In genomic region chr10:116486774-116487448, GRCh38 we compare ENCODE assay signal across 21 cellular contexts. TPM values are rescaled to one million over a fixed set of nuclear protein-coding genes. Genes with fewer than 3 reads are reported as not detected.
DNase-seq lines count a peak whose midpoint lies in the region; ATAC-seq and TF ChIP-seq lines count a peak whose summit lies in the region.
"Had no signal": no experiment of that assay in that cellular context is flagged by ENCODE, and none has a peak within 500 bp of the region (broad histone marks: within the 10 kb centered on the region; RNA-seq: fewer than 3 reads in every experiment).

No MANE protein-coding gene starts in this region.

- H3K27ac ChIP-seq in GM23338 (ENCODE audit: low read depth) (no peak overlapping the region), endodermal cell (ENCODE audit: low read depth, low read length) (no peak overlapping the region), mesendoderm (ENCODE audit: low read depth, low read length) (peak overlapping the region; percentile 55)
- H3K27ac ChIP-seq: 22Rv1 had no signal

- H3K4me3 ChIP-seq in GM23338 (no peak overlapping the region), endodermal cell (ENCODE audit: low read length) (no peak overlapping the region), mesendoderm (ENCODE audit: low read length) (no peak overlapping the region)

- H2BK120ac ChIP-seq in mesendoderm (ENCODE audit: low read depth, low read length) = peak overlapping the region; percentile 73

- H2AK5ac ChIP-seq in mesendoderm (ENCODE audit: low read length) = no peak overlapping the region

- H3K4me1 Mint-ChIP-seq in GM23338 = peaks cover 13% of the 10 kb centered on the region
- peaks cover 34% of the 10 kb centered on the region for H3K4me1 Mint-ChIP-seq in endodermal cell
- H3K4me1 Mint-ChIP-seq: CD4-positive, alpha-beta memory T cell had no signal

- H3K27me3 ChIP-seq in GM23338 (ENCODE audit: insufficient read depth) (no peaks in the 10 kb centered on the region), endodermal cell (ENCODE audit: control insufficient read depth, insufficient read depth, low read length, poor library complexity, severe bottlenecking) (no peaks in the 10 kb centered on the region), mesendoderm (ENCODE audit: insufficient read depth, low read length, poor library complexity) (no peaks in the 10 kb centered on the region)

- H3K56ac ChIP-seq in mesendoderm (ENCODE audit: low read length) = peak overlapping the region; percentile 46

- H3F3A ChIP-seq in GM23338 (replicated peaks; ENCODE audit: low read depth) = no peaks in the 10 kb centered on the region

- no peak overlapping the region for H3K23ac ChIP-seq in mesendoderm (ENCODE audit: low read length)

- H3K79me1 ChIP-seq in mesendoderm (ENCODE audit: low read length) = no peaks in the 10 kb centered on the region

- peak overlapping the region; percentile 30 for H2BK5ac ChIP-seq in mesendoderm (ENCODE audit: low read length)

- no peak overlapping the region for H4K8ac ChIP-seq in mesendoderm (ENCODE audit: low read depth, low read length)

- H3K4me2 ChIP-seq in GM23338 (no peak overlapping the region), mesendoderm (ENCODE audit: low read length) (no peak overlapping the region)

- no peak overlapping the region for H3K4ac ChIP-seq in mesendoderm (ENCODE audit: low read depth, low read length)

- peaks cover 16% of the 10 kb centered on the region for H3K4me1 ChIP-seq in GM23338 (ENCODE audit: insufficient read depth)
- no peaks in the 10 kb centered on the region for H3K4me1 ChIP-seq in endodermal cell (ENCODE audit: control insufficient read depth, insufficient read depth, low read length)
- H3K4me1 ChIP-seq in mesendoderm (ENCODE audit: control insufficient read depth, low read depth, low read length) = no peaks in the 10 kb centered on the region

- no peak overlapping the region for H2AFZ ChIP-seq in GM23338

- DNase-seq in GM23338 (ENCODE audit: low spot score) (no peak), endodermal cell (peak; percentile 53), mesendoderm (peak; percentile 53), activated gamma-delta T cell treated with Interleukin-2 at 50 U/mL for 16 hours (no peak), AG08396 (ENCODE audit: low spot score) (no peak), ureter (ENCODE audit: low spot score) (no peak)
- DNase-seq: C1 segment of cervical spinal cord; Calu3; CD4-positive, alpha-beta memory T cell; COR-L47; DMS53; DMS79 treated with DMSO at 0.1 percent for 48 hours; GF-D8; GOT3; H7; HCEC 1CT had no signal

- H3K9ac ChIP-seq in endodermal cell (ENCODE audit: extremely low read depth, low read length, poor library complexity, severe bottlenecking) (no peak overlapping the region), mesendoderm (ENCODE audit: low read length) (no peak overlapping the region)

- H3K36me3 ChIP-seq in GM23338 (ENCODE audit: insufficient read depth) (no peaks in the 10 kb centered on the region; the same call in 1 of the 2 replicates), endodermal cell (ENCODE audit: control insufficient read depth, insufficient read depth, low read length) (no peaks in the 10 kb centered on the region), mesendoderm (ENCODE audit: control insufficient read depth, insufficient read depth, low read length) (no peaks in the 10 kb centered on the region)

- no peak overlapping the region for H3K27ac Mint-ChIP-seq in GM23338
- no peak overlapping the region for H3K27ac Mint-ChIP-seq in endodermal cell

- ATAC-seq in GM23338 = peak; percentile 40; the same call in 1 of the 3 replicates

- H3K4me3 Mint-ChIP-seq in GM23338 (no peak overlapping the region), endodermal cell (no peak overlapping the region)
- H3K4me3 Mint-ChIP-seq: CD4-positive, alpha-beta memory T cell had no signal

- no peak overlapping the region for H4K5ac ChIP-seq in mesendoderm (ENCODE audit: low read length)

- H3K36me3 Mint-ChIP-seq in GM23338 (ENCODE audit: low read depth) = peaks cover 17% of the 10 kb centered on the region
- peaks cover 4% of the 10 kb centered on the region for H3K36me3 Mint-ChIP-seq in endodermal cell (ENCODE audit: low read depth)
- H3K36me3 Mint-ChIP-seq: CD4-positive, alpha-beta memory T cell had no signal

- H3K79me2 ChIP-seq in GM23338 (replicated peaks; ENCODE audit: insufficient read depth) (no peaks in the 10 kb centered on the region), mesendoderm (ENCODE audit: control insufficient read depth, insufficient read depth, low read length) (no peaks in the 10 kb centered on the region)

- H2BK15ac ChIP-seq in mesendoderm (replicated peaks; ENCODE audit: low read depth) = no peak overlapping the region

- TF ChIP-seq CTCF in GM23338 (conservative IDR thresholded peaks at IDR 0.05; ENCODE audit: low read depth in 2 of 2) (no peak), endodermal cell (conservative IDR thresholded peaks at IDR 0.05) (no peak)

- no peaks in the 10 kb centered on the region for H3K9me2 ChIP-seq in GM23338 (ENCODE audit: insufficient read depth)

- no peaks in the 10 kb centered on the region for H3K9me3 ChIP-seq in endodermal cell (ENCODE audit: control insufficient read depth, low read length)

- no peaks in the 10 kb centered on the region for H4K20me1 ChIP-seq in GM23338 (replicated peaks; ENCODE audit: insufficient read depth)

- 40 to 78% methylated on average over 2 to 6 of the region's 6 CpGs for WGBS in endodermal cell (ENCODE audit: insufficient coverage in 1 of 2, insufficient read length in 1 of 2), 2 experiments
- no CpG with 5 or more reads among the region's 6 CpGs for WGBS in mesendoderm (ENCODE audit: extremely low coverage, insufficient coverage, low lambda C conversion rate)

- H3K18ac ChIP-seq in mesendoderm (ENCODE audit: low read length) = peak overlapping the region; percentile 53

- H3K27me3 Mint-ChIP-seq in GM23338 (ENCODE audit: insufficient read depth, low read depth, poor library complexity) (peaks cover 5% of the 10 kb centered on the region), endodermal cell (ENCODE audit: insufficient read depth) (no peaks in the 10 kb centered on the region)

- H3K9me3 Mint-ChIP-seq in GM23338 (peaks cover 12% of the 10 kb centered on the region), endodermal cell (peaks cover 24% of the 10 kb centered on the region)

TF ChIP-seq in GM23338, 12 proteins besides CTCF, POLR2A, EP300 and RAD21 (continues in another document):
- no peak for TF ChIP-seq POLR2AphosphoS5 (IDR thresholded peaks at IDR 0.05; ENCODE audit: low read depth)
- no peak for TF ChIP-seq ZNF331 (CRISPR knock-in tag; IDR thresholded peaks at IDR 0.05; ENCODE audit: low read depth)
- TF ChIP-seq CREB1 (CRISPR knock-in tag; IDR thresholded peaks at IDR 0.05; ENCODE audit: low read depth) = no peak
- TF ChIP-seq STAT1 (IDR thresholded peaks at IDR 0.05; ENCODE audit: unreplicated experiment) = no peak
- no peak for TF ChIP-seq EZH2phosphoT487 (IDR thresholded peaks at IDR 0.05; ENCODE audit: unreplicated experiment)
- TF ChIP-seq EZH2 (IDR thresholded peaks at IDR 0.05; ENCODE audit: low read depth, unreplicated experiment) = no peak

RNA-seq across cellular contexts. Expression of gene PNLIP, which starts 58.8 kb away (rescaled TPM):
- not detected in 2 replicates for total RNA-seq in GM23338 (2014; rRNA removed; shearing (Covaris generic))
- polyA plus RNA-seq in GM23338 (2016; fragmentation: Nextera tagmentation; extraction: Ambion mirVana) = not detected in 2 replicates
- total RNA-seq in endodermal cell (not detected), ureter (not detected)
- polyA plus RNA-seq in endodermal cell (2013, experiment 1 of 2) = not detected
- polyA plus RNA-seq in endodermal cell (2013, experiment 2 of 2) = not detected
- polyA plus RNA-seq in mesendoderm (2013, experiment 1 of 2) = not detected
- polyA plus RNA-seq in mesendoderm (2013, experiment 2 of 2) = not detected
- total RNA-seq: Calu3; CD4-positive, alpha-beta memory T cell; Daoy; G401; H7 had no signal
- polyA plus RNA-seq: AG04450; BJ; CD4-positive, alpha-beta memory T cell had no signal

RNA-seq across cellular contexts. Expression of gene PNLIPRP3, which starts 59.3 kb away (rescaled TPM):
- total RNA-seq in GM23338 (2014; rRNA removed; shearing (Covaris generic)) = not detected in 2 replicates
- not detected in 2 replicates for polyA plus RNA-seq in GM23338 (2016; fragmentation: Nextera tagmentation; extraction: Ambion mirVana)
- total RNA-seq in endodermal cell (not detected), ureter (not detected)
- not detected for polyA plus RNA-seq in endodermal cell (2013, experiment 1 of 2)
- not detected for polyA plus RNA-seq in endodermal cell (2013, experiment 2 of 2)
- polyA plus RNA-seq in mesendoderm (2013, experiment 1 of 2) = not detected
- not detected for polyA plus RNA-seq in mesendoderm (2013, experiment 2 of 2)
- total RNA-seq: Calu3; CD4-positive, alpha-beta memory T cell; G401; H7 had no signal
- polyA plus RNA-seq: AG04450; BJ; CD4-positive, alpha-beta memory T cell had no signal

Comparison
In these comparisons a context has a peak if more than half of its experiments do, and no peak if none do; other contexts are left out.
1. DNase-seq: peak in endodermal cell (single experiment) and mesendoderm (single experiment); none in GM23338 (single experiment), activated gamma-delta T cell treated with Interleukin-2 at 50 U/mL for 16 hours (single experiment), AG08396 (single experiment) and ureter (single experiment).